In genomic region chr6:134397674-134398073, GRCh38 we compare ENCODE assay signal across 22 cellular contexts.
"Had no signal": no experiment of that assay in that cellular context is flagged by ENCODE, and none has a peak within 500 bp of the region (broad histone marks: within the 10 kb centered on the region; RNA-seq: fewer than 3 reads in every experiment).

No MANE protein-coding gene starts in this region.

- H3K4me1 ChIP-seq: breast epithelium, pancreas, transverse colon had no signal

- ATAC-seq: right cardiac atrium had no signal

- H3K27ac Mint-ChIP-seq: activated T-helper 17 cell treated with anti-CD3 and anti-CD28 coated beads, Interleukin-2, amount 50 U/mL, for 72 hours; naive thymus-derived CD4-positive, alpha-beta T cell; T-helper 2 cell treated with Interferon-gamma antibody and Interleukin-4, amounts not matched to agents 5 μg/mL and 100 μg/mL, for 36 hours had no signal

- H3K27me3 Mint-ChIP-seq: activated B cell treated with CpG ODN at 0.5 μM for 24 hours; activated CD8-positive, alpha-beta T cell treated with anti-CD3 and anti-CD28 coated beads for 36 hours; activated T-helper 17 cell treated with anti-CD3 and anti-CD28 coated beads, Interleukin-2, amount 50 U/mL, for 72 hours; central memory CD8-positive, alpha-beta T cell; naive thymus-derived CD4-positive, alpha-beta T cell had no signal

- H3K9me3 ChIP-seq: breast epithelium, heart right ventricle, pancreas, spleen, transverse colon had no signal

- H3K27me3 ChIP-seq: breast epithelium, heart right ventricle, pancreas, spleen, transverse colon had no signal

- H3K9me3 Mint-ChIP-seq: activated B cell treated with CpG ODN at 0.5 μM for 24 hours; activated CD8-positive, alpha-beta T cell treated with anti-CD3 and anti-CD28 coated beads for 36 hours; activated T-cell treated with anti-CD3 and anti-CD28 coated beads, Interleukin-2, amount 50 U/mL, for 4 hours; activated T-helper 17 cell treated with anti-CD3 and anti-CD28 coated beads, Interleukin-2, amount 50 U/mL, for 72 hours; central memory CD8-positive, alpha-beta T cell; neural crest cell; T-helper 2 cell treated with Interferon-gamma antibody and Interleukin-4, amounts not matched to agents 5 μg/mL and 100 μg/mL, for 36 hours had no signal

- H3K4me1 Mint-ChIP-seq: central memory CD8-positive, alpha-beta T cell had no signal

- H3K27ac ChIP-seq: breast epithelium, epithelial cell of prostate, pancreas, transverse colon had no signal

- H3K4me3 ChIP-seq: breast epithelium, heart right ventricle, pancreas, spleen, transverse colon had no signal

- DNase-seq: activated B cell treated with CpG ODN at 0.5 μM for 24 hours; activated CD4-positive, alpha-beta T cell treated with anti-CD3 and anti-CD28 coated beads, Interleukin-2, amount 50 U/mL, for 1 hour; activated CD8-positive, alpha-beta T cell treated with anti-CD3 and anti-CD28 coated beads for 36 hours; activated gamma-delta T cell treated with Interleukin-2 at 50 U/mL for 16 hours; activated naive CD4-positive, alpha-beta T cell treated with anti-CD3 and anti-CD28 coated beads, Interleukin-2, amount 50 U/mL, for 16 hours; activated T-cell treated with anti-CD3 and anti-CD28 coated beads, Interleukin-2, amount 50 U/mL, for 4 hours; dermis blood vessel endothelial cell; effector CD8-positive, alpha-beta T cell; heart right ventricle; midbrain; naive thymus-derived CD4-positive, alpha-beta T cell; nucleus accumbens; pancreas; right cardiac atrium; spleen; transverse colon had no signal

- H3K4me3 Mint-ChIP-seq: activated B cell treated with CpG ODN at 0.5 μM for 24 hours; activated CD8-positive, alpha-beta T cell treated with anti-CD3 and anti-CD28 coated beads for 36 hours; activated T-cell treated with anti-CD3 and anti-CD28 coated beads, Interleukin-2, amount 50 U/mL, for 4 hours; activated T-helper 17 cell treated with anti-CD3 and anti-CD28 coated beads, Interleukin-2, amount 50 U/mL, for 72 hours; central memory CD8-positive, alpha-beta T cell; naive thymus-derived CD4-positive, alpha-beta T cell; neural crest cell; T-helper 2 cell treated with Interferon-gamma antibody and Interleukin-4, amounts not matched to agents 5 μg/mL and 100 μg/mL, for 36 hours had no signal

- H3K36me3 ChIP-seq: breast epithelium, heart right ventricle, pancreas, spleen, transverse colon had no signal
